Comparison of ENCODE assay signal across 28 cellular contexts in genomic region chr16:55282441-55282840, GRCh38. TPM values are rescaled to one million over a fixed set of nuclear protein-coding genes. Genes with fewer than 3 reads are reported as not detected.
A peak's percentile ranks its signal among the peaks of the same experiment; 100 is the strongest.
DNase-seq lines count a peak whose midpoint lies in the region; ATAC-seq and TF ChIP-seq lines count a peak whose summit lies in the region.
"Had no signal": no experiment of that assay in that cellular context is flagged by ENCODE, and none has a peak within 500 bp of the region (broad histone marks: within the 10 kb centered on the region; RNA-seq: fewer than 3 reads in every experiment).

No MANE protein-coding gene starts in this region.

- H3K9me3 ChIP-seq in GM23248 (ENCODE audit: low read depth), result no peaks in the 10 kb centered on the region
- H3K9me3 ChIP-seq: SK-N-SH had no signal

- DNase-seq in GM23248 (peak; percentile 53), RPMI7951 (ENCODE audit: low read depth) (peak; percentile 67), fibroblast of mammary gland (ENCODE audit: low read depth) (peak; percentile 56), NCI-H2029 treated with DMSO at 0.1 percent for 48 hours (lab: John Stamatoyannopoulos, UW) (no peak), mesendoderm (no peak)
- DNase-seq in stimulated activated naive CD4-positive, alpha-beta T cell (lab: John Stamatoyannopoulos, UW), result no peak
- DNase-seq: CD4-positive, alpha-beta memory T cell; COR-L47; DMS53; H9; KBM-7; NCI-H1105 treated with DMSO at 0.1 percent for 48 hours; NCI-H146; NCI-H1930; NCI-H446; NCI-H524 treated with DMSO at 0.1 percent for 48 hours; NCI-H774; NK-92 treated with Interleukin-12 subunit alpha and Interleukin-12 subunit beta, amount 100 ng/mL, for 24 hours; SHP77 treated with DMSO at 0.1 percent for 48 hours; SK-N-SH; T-cell had no signal

- no peak for TF ChIP-seq CTCF in fibroblast of mammary gland (conservative IDR thresholded peaks at IDR 0.05; ENCODE audit: control insufficient read depth, insufficient read depth, low read depth, low read length)

- no peak overlapping the region for H3K9ac ChIP-seq in GM23248
- no peak overlapping the region for H3K9ac ChIP-seq in mesendoderm (ENCODE audit: low read length)
- H3K9ac ChIP-seq: BLaER1, SK-N-SH had no signal

- H2AFZ ChIP-seq in GM23248, result no peak overlapping the region
- H2AFZ ChIP-seq: GM23338 had no signal

- H3F3A ChIP-seq in GM23248 (ENCODE audit: insufficient read depth), result no peaks in the 10 kb centered on the region

- H3K27me3 ChIP-seq in GM23248 (replicated peaks; ENCODE audit: insufficient read depth), result no peaks in the 10 kb centered on the region
- H3K27me3 ChIP-seq in mesendoderm (ENCODE audit: insufficient read depth, low read length, poor library complexity), result no peaks in the 10 kb centered on the region
- H3K27me3 ChIP-seq: BLaER1 had no signal

- no peak overlapping the region for H3K23ac ChIP-seq in mesendoderm (ENCODE audit: low read length)

- H3K4ac ChIP-seq in mesendoderm (ENCODE audit: low read depth, low read length), result no peak overlapping the region

- no peaks in the 10 kb centered on the region for H3K79me2 ChIP-seq in GM23248 (ENCODE audit: insufficient read depth)
- H3K79me2 ChIP-seq in mesendoderm (ENCODE audit: control insufficient read depth, insufficient read depth, low read length), result no peaks in the 10 kb centered on the region

- no peaks in the 10 kb centered on the region for H3K79me1 ChIP-seq in mesendoderm (ENCODE audit: low read length)

- H3K36me3 ChIP-seq in GM23248 (ENCODE audit: low read depth) (no peaks in the 10 kb centered on the region), mesendoderm (ENCODE audit: control insufficient read depth, insufficient read depth, low read length) (no peaks in the 10 kb centered on the region)
- H3K36me3 ChIP-seq: BLaER1 had no signal

- H3K4me2 ChIP-seq in GM23248 (ENCODE audit: unreplicated experiment), result no peak overlapping the region
- no peak overlapping the region for H3K4me2 ChIP-seq in mesendoderm (ENCODE audit: low read length)
- H3K4me2 ChIP-seq: BLaER1, GM23338, SK-N-SH had no signal

- no peak overlapping the region for H3K56ac ChIP-seq in mesendoderm (ENCODE audit: low read length)

- H4K20me1 ChIP-seq in GM23248 (ENCODE audit: insufficient read depth), result no peaks in the 10 kb centered on the region
- H4K20me1 ChIP-seq: BLaER1 had no signal

- no peak overlapping the region for H2AK5ac ChIP-seq in mesendoderm (ENCODE audit: low read length)

- no peak overlapping the region for H3K18ac ChIP-seq in mesendoderm (ENCODE audit: low read length)

- H3K4me3 ChIP-seq in GM23248 (no peak overlapping the region), fibroblast of mammary gland (ENCODE audit: control insufficient read depth, low read depth, low read length) (no peak overlapping the region), mesendoderm (ENCODE audit: low read length) (no peak overlapping the region)
- H3K4me3 ChIP-seq: BLaER1, GM23338 had no signal

- H3K4me1 ChIP-seq in GM23248 (ENCODE audit: insufficient read depth) (0 out of 2 replicates have a peak, but pooled peaks cover 9% of the 10 kb centered on the region), mesendoderm (ENCODE audit: control insufficient read depth, low read depth, low read length) (no peaks in the 10 kb centered on the region)

- H4K8ac ChIP-seq in mesendoderm (ENCODE audit: low read depth, low read length), result no peak overlapping the region

- no peak overlapping the region for H2BK120ac ChIP-seq in mesendoderm (ENCODE audit: low read depth, low read length)

- no peaks in the 10 kb centered on the region for H3K9me2 ChIP-seq in GM23248 (ENCODE audit: insufficient read depth)
- H3K9me2 ChIP-seq: SK-N-SH had no signal

- 27 to 31% methylated on average over 1 of the region's 1 CpG for WGBS in GM23248 (ENCODE audit: low coverage in 1 of 2, low lambda C conversion rate in 2 of 2, missing lambda C conversion rate in 2 of 2), 2 experiments
- WGBS in mesendoderm (ENCODE audit: extremely low coverage, insufficient coverage, low lambda C conversion rate), result no CpG with 5 or more reads among the region's 1 CpG

- ATAC-seq in SK-N-SH treated with all-trans-retinoic acid at 6 μM for 48 hours, result no peak
- ATAC-seq: GM23338, Panc1, T-cell had no signal

- no peak overlapping the region for H3K27ac ChIP-seq in GM23248
- H3K27ac ChIP-seq in mesendoderm (ENCODE audit: low read depth, low read length), result no peak overlapping the region
- H3K27ac ChIP-seq: BLaER1 had no signal

- no peak overlapping the region for H4K5ac ChIP-seq in mesendoderm (ENCODE audit: low read length)

- no peak overlapping the region for H2BK5ac ChIP-seq in mesendoderm (ENCODE audit: low read length)

- in situ Hi-C loops in GM23248 (cut with MboI), result no loop called here

- no peak overlapping the region for H2BK15ac ChIP-seq in mesendoderm (replicated peaks; ENCODE audit: low read depth)

TF ChIP-seq in SK-N-SH treated with all-trans-retinoic acid at 6 μM for 48 hours, 23 proteins besides CTCF, POLR2A, EP300 and RAD21 (continues in another document):
- TF ChIP-seq, protein P1, sequence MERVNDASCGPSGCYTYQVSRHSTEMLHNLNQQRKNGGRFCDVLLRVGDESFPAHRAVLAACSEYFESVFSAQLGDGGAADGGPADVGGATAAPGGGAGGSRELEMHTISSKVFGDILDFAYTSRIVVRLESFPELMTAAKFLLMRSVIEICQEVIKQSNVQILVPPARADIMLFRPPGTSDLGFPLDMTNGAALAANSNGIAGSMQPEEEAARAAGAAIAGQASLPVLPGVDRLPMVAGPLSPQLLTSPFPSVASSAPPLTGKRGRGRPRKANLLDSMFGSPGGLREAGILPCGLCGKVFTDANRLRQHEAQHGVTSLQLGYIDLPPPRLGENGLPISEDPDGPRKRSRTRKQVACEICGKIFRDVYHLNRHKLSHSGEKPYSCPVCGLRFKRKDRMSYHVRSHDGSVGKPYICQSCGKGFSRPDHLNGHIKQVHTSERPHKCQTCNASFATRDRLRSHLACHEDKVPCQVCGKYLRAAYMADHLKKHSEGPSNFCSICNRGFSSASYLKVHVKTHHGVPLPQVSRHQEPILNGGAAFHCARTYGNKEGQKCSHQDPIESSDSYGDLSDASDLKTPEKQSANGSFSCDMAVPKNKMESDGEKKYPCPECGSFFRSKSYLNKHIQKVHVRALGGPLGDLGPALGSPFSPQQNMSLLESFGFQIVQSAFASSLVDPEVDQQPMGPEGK (CRISPR knock-in tag; IDR thresholded peaks at IDR 0.05; ENCODE audit: borderline replicate concordance), result no peak
- TF ChIP-seq BACH2 (CRISPR knock-in tag; IDR thresholded peaks at IDR 0.05; ENCODE audit: borderline replicate concordance) (no peak), CSDC2 (CRISPR knock-in tag; IDR thresholded peaks at IDR 0.05) (no peak), CREB5 (CRISPR knock-in tag; IDR thresholded peaks at IDR 0.05; ENCODE audit: low read depth) (no peak), CSRNP3 (CRISPR knock-in tag; IDR thresholded peaks at IDR 0.05) (no peak), ZFP30 (CRISPR knock-in tag; IDR thresholded peaks at IDR 0.05) (no peak), TSHZ2 (CRISPR knock-in tag; IDR thresholded peaks at IDR 0.05) (no peak), ZNF70 (CRISPR knock-in tag; IDR thresholded peaks at IDR 0.05) (no peak)

RNA-seq across cellular contexts. Expression of gene IRX6, which starts 41.6 kb away (rescaled TPM):
- total RNA-seq in GM23248 (2014; rRNA removed; shearing (Covaris generic)), result not detected in 2 replicates
- polyA plus RNA-seq in GM23248 (2016; fragmentation: Nextera tagmentation; extraction: Ambion mirVana), result not detected in 2 replicates
- total RNA-seq in RPMI7951 (2014; rRNA removed; shearing (Covaris generic)), result not detected in 2 replicates
- 0.06 TPM for polyA plus RNA-seq in mesendoderm (2013, experiment 1 of 2)
- polyA plus RNA-seq in mesendoderm (2013, experiment 2 of 2), result 0.07 TPM
- total RNA-seq: A673; CD4-positive, alpha-beta memory T cell; G401; GM23338; H9; MCF 10A; T-cell had no signal
- polyA plus RNA-seq: CD4-positive, alpha-beta memory T cell; SK-N-SH had no signal

Comparison
In these comparisons a context has a peak if more than half of its experiments do, and no peak if none do; other contexts are left out.
1. DNase-seq: peak in GM23248 (single experiment), RPMI7951 (single experiment) and fibroblast of mammary gland (single experiment); none in stimulated activated naive CD4-positive, alpha-beta T cell (0 of 6), NCI-H2029 treated with DMSO at 0.1 percent for 48 hours (single experiment) and mesendoderm (single experiment).